ENCODE assay signal across 24 cellular contexts in genomic region chr1:55234016-55234415, GRCh38. TPM values are rescaled to one million over a fixed set of nuclear protein-coding genes. Genes with fewer than 3 reads are reported as not detected.
DNase-seq lines count a peak whose midpoint lies in the region; ATAC-seq and TF ChIP-seq lines count a peak whose summit lies in the region.
"Had no signal": no experiment of that assay in that cellular context is flagged by ENCODE, and none has a peak within 500 bp of the region (broad histone marks: within the 10 kb centered on the region; RNA-seq: fewer than 3 reads in every experiment).

No MANE protein-coding gene starts in this region.

- DNase-seq in EL, result peak; percentile 80
- peak; percentile 35 for DNase-seq in IMR-90
- DNase-seq in endodermal cell, result no peak
- DNase-seq in activated CD4-positive, alpha-beta T cell treated with anti-CD3 and anti-CD28 coated beads, Interleukin-2, amount 50 U/mL, for 48 hours, result no peak
- DNase-seq in NCI-H187 treated with DMSO at 0.1 percent for 48 hours (lab: John Stamatoyannopoulos, UW), result no peak
- DNase-seq in iPS-NIHi7 (ENCODE audit: extremely low spot score), result no peak
- no peak for DNase-seq in UCSD-AML1 (lab: John Stamatoyannopoulos, UW; ENCODE audit: unreplicated experiment)
- DNase-seq: activated CD4-positive, alpha-beta T cell treated with anti-CD3 and anti-CD28 coated beads for 48 hours; activated naive CD4-positive, alpha-beta T cell treated with anti-CD3 and anti-CD28 coated beads, Interleukin-2, amount 50 U/mL, for 16 hours; activated T-cell treated with anti-CD3 and anti-CD28 coated beads, Interleukin-2, amount 50 U/mL, for 72 hours; DND-41; effector CD8-positive, alpha-beta T cell; glutamatergic neuron; NCI-H1694 treated with DMSO at 0.1 percent for 48 hours; NCI-H2227 treated with DMSO at 0.1 percent for 48 hours; OCI-M1; SIG-M5; T-helper 1 cell had no signal

- H3K4me2 ChIP-seq in IMR-90 (ENCODE audit: low read depth, low read length) (no peak overlapping the region), skeletal muscle satellite cell (ENCODE audit: low read length) (peak overlapping the region; percentile 31)
- H3K4me2 ChIP-seq: smooth muscle cell had no signal

- H4K91ac ChIP-seq in IMR-90 (ENCODE audit: insufficient read depth, low read depth, low read length), result no peak overlapping the region

- H3K4me3 ChIP-seq in IMR-90 (ENCODE audit: insufficient read depth, low read depth, low read length), result no peak overlapping the region
- no peak overlapping the region for H3K4me3 ChIP-seq in endodermal cell (ENCODE audit: low read length)
- H3K4me3 ChIP-seq in skeletal muscle satellite cell (ENCODE audit: low read length), result peak overlapping the region; percentile 34
- H3K4me3 ChIP-seq: smooth muscle cell, thoracic aorta had no signal

- H3K18ac ChIP-seq in IMR-90 (ENCODE audit: low read depth, low read length), result no peak overlapping the region

- H2BK15ac ChIP-seq in IMR-90 (ENCODE audit: low read depth, low read length), result peak overlapping the region; percentile 68; the same call in 1 of the 3 replicates

- ATAC-seq in IMR-90 (ENCODE audit: low read depth), result peak; percentile 36; the same call in 1 of the 2 replicates
- ATAC-seq: esophagus mucosa; stimulated activated memory B cell treated with anti-CD40 and anti-IgM and Interleukin-4, amounts not matched to agents 10 μg/mL and 1 μg/mL and 100 μg/mL, for 72 hours had no signal

- no peak overlapping the region for H4K8ac ChIP-seq in IMR-90 (ENCODE audit: low read depth in 2 of 2, low read length in 2 of 2)

- no peak overlapping the region for H2AK5ac ChIP-seq in IMR-90 (ENCODE audit: low read depth, low read length)

- no peak overlapping the region for H4K5ac ChIP-seq in IMR-90 (ENCODE audit: low read depth, low read length)

- H3K27ac Mint-ChIP-seq in endodermal cell, result peak overlapping the region; percentile 99
- H3K27ac Mint-ChIP-seq: activated T-cell treated with anti-CD3 and anti-CD28 coated beads, Interleukin-2, amount 50 U/mL, for 72 hours; stimulated activated memory B cell treated with anti-CD40 and anti-IgM and Interleukin-4, amounts not matched to agents 10 μg/mL and 1 μg/mL and 100 μg/mL, for 72 hours had no signal

- H3K9me3 ChIP-seq in IMR-90 (ENCODE audit: control insufficient read depth, insufficient read depth, low read length), result no peaks in the 10 kb centered on the region
- H3K9me3 ChIP-seq in endodermal cell (ENCODE audit: control insufficient read depth, low read length), result peaks cover 2% of the 10 kb centered on the region
- H3K9me3 ChIP-seq in skeletal muscle satellite cell (replicated peaks; ENCODE audit: low read length), result no peaks in the 10 kb centered on the region
- H3K9me3 ChIP-seq: thoracic aorta had no signal

- no peaks in the 10 kb centered on the region for H3K9me3 Mint-ChIP-seq in endodermal cell
- H3K9me3 Mint-ChIP-seq: activated T-cell treated with anti-CD3 and anti-CD28 coated beads, Interleukin-2, amount 50 U/mL, for 72 hours; stimulated activated memory B cell treated with anti-CD40 and anti-IgM and Interleukin-4, amounts not matched to agents 10 μg/mL and 1 μg/mL and 100 μg/mL, for 72 hours had no signal

- no peaks in the 10 kb centered on the region for H3K27me3 Mint-ChIP-seq in endodermal cell (ENCODE audit: insufficient read depth)
- H3K27me3 Mint-ChIP-seq: stimulated activated memory B cell treated with anti-CD40 and anti-IgM and Interleukin-4, amounts not matched to agents 10 μg/mL and 1 μg/mL and 100 μg/mL, for 72 hours had no signal

- H2BK5ac ChIP-seq in IMR-90 (ENCODE audit: low read depth, low read length, poor library complexity, severe bottlenecking), result no peak overlapping the region

- H2BK120ac ChIP-seq in IMR-90 (ENCODE audit: low read depth, low read length), result no peak overlapping the region

- TF ChIP-seq POLR2A in IMR-90 (IDR thresholded peaks at IDR 0.05; ENCODE audit: low read depth, low read length), result no peak

- no peaks in the 10 kb centered on the region for H4K20me1 ChIP-seq in IMR-90 (ENCODE audit: insufficient read depth, low read length)

- H3K4me3 Mint-ChIP-seq in endodermal cell, result peak overlapping the region; percentile 21
- H3K4me3 Mint-ChIP-seq: activated T-cell treated with anti-CD3 and anti-CD28 coated beads, Interleukin-2, amount 50 U/mL, for 72 hours; stimulated activated memory B cell treated with anti-CD40 and anti-IgM and Interleukin-4, amounts not matched to agents 10 μg/mL and 1 μg/mL and 100 μg/mL, for 72 hours had no signal

- TF ChIP-seq CTCF in IMR-90 (conservative IDR thresholded peaks at IDR 0.05; ENCODE audit: low read depth, low read length) (no peak), endodermal cell (conservative IDR thresholded peaks at IDR 0.05) (no peak)

- no TSS peak for BruUV-seq in IMR-90 (replicated peaks; lab: Mats Ljungman, UMichigan)

- H2BK20ac ChIP-seq in IMR-90 (ENCODE audit: low read depth, low read length), result no peak overlapping the region

- POLR2A ChIA-PET in IMR-90 (lab: Charles Lee; ENCODE audit: unreplicated experiment), result no interaction called here

- peaks cover 34% of the 10 kb centered on the region for H3K4me1 Mint-ChIP-seq in endodermal cell

- peaks cover 3% of the 10 kb centered on the region; the same call in 1 of the 2 replicates for H3K9me1 ChIP-seq in IMR-90 (ENCODE audit: insufficient read depth, low read length)

- H3K27me3 ChIP-seq in IMR-90 (ENCODE audit: control insufficient read depth, insufficient read depth, low read length), result no peaks in the 10 kb centered on the region; the same call in 1 of the 2 replicates
- no peaks in the 10 kb centered on the region for H3K27me3 ChIP-seq in endodermal cell (ENCODE audit: control insufficient read depth, insufficient read depth, low read length, poor library complexity, severe bottlenecking)
- H3K27me3 ChIP-seq in skeletal muscle satellite cell (ENCODE audit: control insufficient read depth, insufficient read depth, low read length), result peaks cover 18% of the 10 kb centered on the region

- intact Hi-C loops in IMR-90 (cut with micrococcal nuclease), result no loop called here

- H3K36me3 Mint-ChIP-seq in endodermal cell (ENCODE audit: low read depth), result no peaks in the 10 kb centered on the region
- H3K36me3 Mint-ChIP-seq: stimulated activated memory B cell treated with anti-CD40 and anti-IgM and Interleukin-4, amounts not matched to agents 10 μg/mL and 1 μg/mL and 100 μg/mL, for 72 hours had no signal

- CTCF ChIA-PET in IMR-90 (lab: Yijun Ruan, JAX), result no interaction called here

- no peaks in the 10 kb centered on the region for H3K36me3 ChIP-seq in IMR-90 (ENCODE audit: control insufficient read depth, insufficient read depth, low read length)
- H3K36me3 ChIP-seq in endodermal cell (ENCODE audit: control insufficient read depth, insufficient read depth, low read length), result no peaks in the 10 kb centered on the region
- H3K36me3 ChIP-seq in skeletal muscle satellite cell (ENCODE audit: insufficient read depth, low read length), result no peaks in the 10 kb centered on the region
- H3K36me3 ChIP-seq: thoracic aorta had no signal

- no peak overlapping the region for H3K4ac ChIP-seq in IMR-90 (ENCODE audit: low read depth, low read length)

- no peaks in the 10 kb centered on the region for H3K79me1 ChIP-seq in IMR-90 (ENCODE audit: low read depth in 1 of 2, low read length in 2 of 2)

- dilution Hi-C loops in IMR-90 (cut with HindIII; ENCODE audit: low sequenced_read_pairs, unreplicated experiment), result no loop called here

- H3K27ac ChIP-seq in IMR-90 (ENCODE audit: insufficient read depth, low read length) (no peak overlapping the region), endodermal cell (ENCODE audit: low read depth, low read length) (no peak overlapping the region)
- H3K27ac ChIP-seq: HL-60, thoracic aorta had no signal

- no CpG with 5 or more reads among the region's 3 CpGs for WGBS in IMR-90 (ENCODE audit: extremely low coverage in 2 of 2, insufficient read length in 1 of 2), 2 experiments
- WGBS in endodermal cell (ENCODE audit: insufficient coverage in 1 of 2, insufficient read length in 1 of 2), 2 experiments, result 97 to 100% methylated on average over 2 to 3 of the region's 3 CpGs

- H3K9ac ChIP-seq in IMR-90 (ENCODE audit: low read depth, low read length) (no peak overlapping the region), endodermal cell (ENCODE audit: extremely low read depth, low read length, poor library complexity, severe bottlenecking) (peak overlapping the region; percentile 29), skeletal muscle satellite cell (ENCODE audit: low read depth, low read length) (no peak overlapping the region)

- no peak overlapping the region for H2AK9ac ChIP-seq in IMR-90 (replicated peaks; ENCODE audit: low read depth, low read length, poor library complexity)

- 0 out of 2 replicates have a peak overlapping the region, but pooled peaks have one; percentile 15 for H3K14ac ChIP-seq in IMR-90 (replicated peaks; ENCODE audit: low read depth, low read length)

- H3K23ac ChIP-seq in IMR-90 (ENCODE audit: low read depth, low read length), result no peak overlapping the region; the same call in 1 of the 2 replicates

- in situ Hi-C loops in IMR-90 (cut with MboI; ENCODE audit: low sequenced_read_pairs), result no loop called here

- H3K4me1 ChIP-seq in IMR-90 (ENCODE audit: control insufficient read depth, insufficient read depth, low read length), result peaks cover 4% of the 10 kb centered on the region
- H3K4me1 ChIP-seq in endodermal cell (ENCODE audit: control insufficient read depth, insufficient read depth, low read length), result peaks cover 14% of the 10 kb centered on the region
- peaks cover 22% of the 10 kb centered on the region for H3K4me1 ChIP-seq in skeletal muscle satellite cell (ENCODE audit: control insufficient read depth, insufficient read depth, low read length)

- TF ChIP-seq RAD21 in IMR-90 (IDR thresholded peaks at IDR 0.05; ENCODE audit: low read length), result no peak

- H2AFZ ChIP-seq in IMR-90 (replicated peaks; ENCODE audit: low read length, poor library complexity), result no peak overlapping the region

- no peak overlapping the region for H3K56ac ChIP-seq in IMR-90 (ENCODE audit: extremely low read depth, insufficient read depth, low read length)

TF ChIP-seq in IMR-90, 13 proteins besides CTCF, POLR2A, EP300 and RAD21 (continues in another document):
- TF ChIP-seq BHLHE40 (IDR thresholded peaks at IDR 0.05; ENCODE audit: low read depth, low read length), result no peak

RNA-seq across cellular contexts. Expression of gene USP24, which starts 18.9 kb away (rescaled TPM):
- total RNA-seq in IMR-90 (2012; rRNA removed) (34.7 and 36.7 TPM in 2 replicates), endodermal cell (10 to 100 TPM; 68.2 to 71.5 TPM)
- polyA plus RNA-seq in IMR-90 (2012; rRNA removed), result 6.4 and 8.4 TPM in 2 replicates
- polyA plus RNA-seq in IMR-90 (2012; cell fraction: cytosol; rRNA removed), result 1.7 and 3.6 TPM in 2 replicates
- polyA plus RNA-seq in IMR-90 (2012; cell fraction: nucleus; rRNA removed; ENCODE audit: low replicate concordance), result 4.9 and 29.1 TPM in 2 replicates
- polyA plus RNA-seq in endodermal cell (2013, experiment 1 of 2), result 24.7 TPM
- 24.5 TPM for polyA plus RNA-seq in endodermal cell (2013, experiment 2 of 2)
- total RNA-seq in skeletal muscle satellite cell (2012; rRNA removed), result 29.2 and 34.7 TPM in 2 replicates

Comparison
In these comparisons a context has a peak if more than half of its experiments do, and no peak if none do; other contexts are left out.
1. DNase-seq: peak in EL (single experiment) and IMR-90 (single experiment); none in endodermal cell (single experiment), activated CD4-positive, alpha-beta T cell treated with anti-CD3 and anti-CD28 coated beads, Interleukin-2, amount 50 U/mL, for 48 hours (0 of 2), NCI-H187 treated with DMSO at 0.1 percent for 48 hours (single experiment), iPS-NIHi7 (single experiment) and UCSD-AML1 (single experiment).